17 cellular contexts compared by ENCODE assay signal in the genomic region with DNA sequence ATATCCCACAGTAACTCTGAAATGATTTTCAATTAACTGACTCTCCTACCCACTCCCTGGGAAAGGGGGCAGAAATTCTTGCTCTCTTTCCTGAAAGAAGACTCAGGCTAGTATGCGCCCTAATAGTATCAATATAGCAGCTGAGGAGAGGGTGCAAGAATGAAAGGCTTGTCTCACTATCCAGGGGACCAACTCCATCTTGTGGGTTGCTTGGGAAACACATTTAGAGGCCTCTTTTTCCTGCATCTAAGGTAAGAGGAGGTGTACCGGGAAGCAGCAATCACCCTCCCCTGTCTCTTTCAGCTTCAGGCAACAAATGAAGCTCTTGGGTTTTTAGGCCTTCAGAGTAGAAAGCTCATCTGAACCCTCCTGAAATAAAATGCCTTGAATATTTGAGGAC. TPM values are rescaled to one million over a fixed set of nuclear protein-coding genes. Genes with fewer than 3 reads are reported as not detected.
A peak's percentile ranks its signal among the peaks of the same experiment; 100 is the strongest.
DNase-seq lines count a peak whose midpoint lies in the region; ATAC-seq, FAIRE-seq and TF ChIP-seq lines count a peak whose summit lies in the region.
"Had no signal": no experiment of that assay in that cellular context is flagged by ENCODE, and none has a peak within 500 bp of the region (broad histone marks: within the 10 kb centered on the region; RNA-seq: fewer than 3 reads in every experiment).

No MANE protein-coding gene starts in this region.

- TF ChIP-seq POLR2A in A549 (IDR thresholded peaks at IDR 0.05; ENCODE audit: low read length), result no peak
- no peak for TF ChIP-seq POLR2A in lower leg skin (IDR thresholded peaks at IDR 0.05)

- FAIRE-seq in A549 (lab: Jason Lieb, UNC), result peak; percentile 46

- no peaks in the 10 kb centered on the region for H4K20me1 ChIP-seq in OCI-LY3 (ENCODE audit: insufficient read depth, low read length)

- CTCF ChIA-PET in A549 (lab: Yijun Ruan, JAX), result interaction anchor here (1.8 to 2.9 kb wide), 2 partner anchors 10 to 14 kb away, joined by 6 to 15 read pairs; no protein-coding TSS in a partner anchor

- DNase-seq in A549 (ENCODE audit: low read depth in 1 of 2, low spot score in 1 of 2), result peak in 1 of 2 experiments; percentile 9
- no peak for DNase-seq in GM06990 (ENCODE audit: extremely low read depth, insufficient read length)
- no peak for DNase-seq in foreskin keratinocyte
- DNase-seq in lower leg skin (ENCODE audit: low spot score in 2 of 2), result no peak
- no peak for DNase-seq in stimulated activated CD4-positive, alpha-beta T cell treated with anti-CD3 and anti-CD28 coated beads, Interleukin-4, amount 100 ng/mL, for 4 hours
- DNase-seq: activated CD4-positive, alpha-beta T cell treated with anti-CD3 and anti-CD28 coated beads for 48 hours; activated T-cell treated with anti-CD3 and anti-CD28 coated beads, Interleukin-2, amount 50 U/mL, for 48 hours; C1 segment of cervical spinal cord; dorsolateral prefrontal cortex; islet precursor cell; NCI-H1092 treated with DMSO at 0.1 percent for 48 hours; stimulated activated naive CD8-positive, alpha-beta T cell treated with anti-CD3 and anti-CD28 coated beads, Interleukin-15, Interleukin-2, amounts not matched to agents 100 U/mL and 50 U/mL, for 24 hours; T-cell had no signal

- no peaks in the 10 kb centered on the region for H3K36me3 ChIP-seq in GM06990 (ENCODE audit: control insufficient read depth, insufficient read depth, low read length)
- H3K36me3 ChIP-seq in OCI-LY3 (replicated peaks; ENCODE audit: low read depth, low read length), result no peaks in the 10 kb centered on the region

- no peaks in the 10 kb centered on the region for H3K27me3 ChIP-seq in GM06990 (replicated peaks; ENCODE audit: control insufficient read depth, insufficient read depth, low read length)
- no peaks in the 10 kb centered on the region for H3K27me3 ChIP-seq in OCI-LY3 (ENCODE audit: low read depth, low read length)
- H3K27me3 ChIP-seq in foreskin keratinocyte, result no peaks in the 10 kb centered on the region

- POLR2A ChIA-PET in A549 (lab: Yijun Ruan, JAX), result no interaction called here

- no peak for TF ChIP-seq EP300 in A549 (IDR thresholded peaks at IDR 0.05)

- no peak overlapping the region for H2AFZ ChIP-seq in OCI-LY3 (ENCODE audit: low read depth, low read length)

- H3K9ac ChIP-seq in OCI-LY3 (ENCODE audit: low read length), result no peak overlapping the region

- H3K27ac ChIP-seq in A549 (no peak overlapping the region), OCI-LY3 (ENCODE audit: low read length) (no peak overlapping the region), foreskin keratinocyte (no peak overlapping the region)
- H3K27ac ChIP-seq: dorsolateral prefrontal cortex had no signal

- H3K4me3 ChIP-seq in A549 (no peak overlapping the region), GM06990 (replicated peaks; ENCODE audit: low read depth, low read length) (no peak overlapping the region), OCI-LY3 (ENCODE audit: low read length) (no peak overlapping the region), lower leg skin (ENCODE audit: low read depth, poor library complexity, severe bottlenecking) (no peak overlapping the region)
- H3K4me3 ChIP-seq: dorsolateral prefrontal cortex had no signal

- intact Hi-C loops in lower leg skin (cut with DNase I; ENCODE audit: low total_unique reads), result no loop called here

- H3K4me2 ChIP-seq in A549 (no peak overlapping the region), OCI-LY3 (ENCODE audit: low read length) (no peak overlapping the region)

- H3K79me2 ChIP-seq in OCI-LY3 (ENCODE audit: low read length), result no peaks in the 10 kb centered on the region

- H3K4me1 ChIP-seq in A549 (no peaks in the 10 kb centered on the region), OCI-LY3 (ENCODE audit: low read length) (peaks cover 40% of the 10 kb centered on the region), foreskin keratinocyte (no peaks in the 10 kb centered on the region)

- 0 out of 5 replicates have a peak, but pooled peaks of 1 of the 2 experiments have one; percentile 13 for TF ChIP-seq RAD21 in A549 (conservative IDR thresholded peaks at IDR 0.05 in 1 of 2, IDR thresholded peaks at IDR 0.05 in 1 of 2)

- ATAC-seq in A549 (peak in 1 of 2 experiments; percentile 46; a peak in 2 of 6 replicates), foreskin keratinocyte (peak; percentile 54), GM21723 (IDR thresholded peaks at IDR 0.05; ENCODE audit: unreplicated experiment) (no peak), HG03045 (IDR thresholded peaks at IDR 0.05; ENCODE audit: unreplicated experiment) (no peak)
- ATAC-seq: stimulated activated naive CD8-positive, alpha-beta T cell treated with anti-CD3 and anti-CD28 coated beads, Interleukin-15, Interleukin-2, amounts not matched to agents 100 U/mL and 50 U/mL, for 24 hours; T-cell had no signal

- H3K9me3 ChIP-seq in A549 (no peaks in the 10 kb centered on the region), OCI-LY3 (ENCODE audit: insufficient read depth, low read length) (no peaks in the 10 kb centered on the region)

- WGBS in A549 (ENCODE audit: missing lambda C conversion rate), result 83% methylated on average over 2 of the region's 2 CpGs
- 38 to 54% methylated on average over 2 of the region's 2 CpGs for WGBS in lower leg skin, 2 donors

- TF ChIP-seq CTCF in A549 (IDR thresholded peaks at IDR 0.05) (no peak), GM06990 (IDR thresholded peaks at IDR 0.05; ENCODE audit: insufficient read depth, low read length, poor library complexity, severe bottlenecking) (peak; percentile 4), OCI-LY3 (IDR thresholded peaks at IDR 0.05; ENCODE audit: low read depth, low read length) (peak; percentile 39), foreskin keratinocyte (conservative IDR thresholded peaks at IDR 0.05) (peak; percentile 57), lower leg skin (IDR thresholded peaks at IDR 0.05) (no peak)

TF ChIP-seq in A549, 52 proteins besides CTCF, POLR2A, EP300 and RAD21:
- TF ChIP-seq ZFP36 (IDR thresholded peaks at IDR 0.05; ENCODE audit: borderline replicate concordance, partially characterized antibody) (no peak), RFX5 (IDR thresholded peaks at IDR 0.05) (no peak), NFE2L2 (conservative IDR thresholded peaks at IDR 0.05; ENCODE audit: low read length) (no peak), CHD2 (IDR thresholded peaks at IDR 0.05; ENCODE audit: low read length, partially characterized antibody) (no peak)
- TF ChIP-seq, protein P1, sequence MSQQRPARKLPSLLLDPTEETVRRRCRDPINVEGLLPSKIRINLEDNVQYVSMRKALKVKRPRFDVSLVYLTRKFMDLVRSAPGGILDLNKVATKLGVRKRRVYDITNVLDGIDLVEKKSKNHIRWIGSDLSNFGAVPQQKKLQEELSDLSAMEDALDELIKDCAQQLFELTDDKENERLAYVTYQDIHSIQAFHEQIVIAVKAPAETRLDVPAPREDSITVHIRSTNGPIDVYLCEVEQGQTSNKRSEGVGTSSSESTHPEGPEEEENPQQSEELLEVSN (IDR thresholded peaks at IDR 0.05; ENCODE audit: borderline replicate concordance, low read depth), result no peak

RNA-seq across cellular contexts. Expression of a gene that starts 11.3 kb away (rescaled TPM):
- 0.03 and 0.16 TPM in 2 replicates for polyA plus RNA-seq in A549 (2011; rRNA removed)
- 0.03 and 0.04 TPM in 2 replicates for polyA plus RNA-seq in A549 (2012; cell fraction: cytosol; rRNA removed)
- 0.01 and 0.04 TPM in 2 replicates for polyA plus RNA-seq in A549 (2012; cell fraction: nucleus; rRNA removed)
- polyA plus RNA-seq in A549 (2017; fragmentation: RNase III; extraction: RNeasy Plus Mini Kit Qiagen cat#74134 plus additional on column Dnase treatment), result 0.03 TPM in 1 of 3 replicates, not detected in the others
- polyA minus RNA-seq in A549 (2011; rRNA and poly(A)+ RNA removed), result not detected in 2 replicates
- total RNA-seq in foreskin keratinocyte, result 0.07 TPM in 1 of 2 replicates, not detected in the other
- 0.04 TPM in 1 of 2 replicates, not detected in the other for polyA plus RNA-seq in foreskin keratinocyte
- 1 to 10 TPM; 1.7 to 4.3 (median 3.0) TPM for total RNA-seq in lower leg skin
- total RNA-seq: myocyte had no signal

RNA-seq across cellular contexts. Expression of a gene that starts 49.3 kb away (rescaled TPM):
- polyA plus RNA-seq in A549 (2011; rRNA removed) (12.3 and 15.6 TPM in 2 replicates), A549 (2017; fragmentation: RNase III; extraction: RNeasy Plus Mini Kit Qiagen cat#74134 plus additional on column Dnase treatment) (12.8 to 14.6 TPM (median 14.3 TPM) in 3 replicates), foreskin keratinocyte (3.8 and 4.2 TPM in 2 replicates)
- 1.5 and 1.7 TPM in 2 replicates for polyA plus RNA-seq in A549 (2012; cell fraction: cytosol; rRNA removed)
- 0.86 and 1.7 TPM in 2 replicates for polyA plus RNA-seq in A549 (2012; cell fraction: nucleus; rRNA removed)
- 10.2 and 10.4 TPM in 2 replicates for polyA minus RNA-seq in A549 (2011; rRNA and poly(A)+ RNA removed)
- total RNA-seq in foreskin keratinocyte (15.9 and 16.2 TPM in 2 replicates), lower leg skin (10 to 100 TPM; 21.6 to 26.8 (median 23.8) TPM)

Comparison
In these comparisons a context has a peak if more than half of its experiments do, and no peak if none do; other contexts are left out.
1. CTCF ChIP-seq: peak in GM06990 (single experiment), OCI-LY3 (single experiment) and foreskin keratinocyte (single experiment); none in A549 (single experiment) and lower leg skin (0 of 3).